In genomic region chr19:4328991-4329681, GRCh38 we compare ENCODE assay signal across 9 cellular contexts. TPM values are rescaled to one million over a fixed set of nuclear protein-coding genes. Genes with fewer than 3 reads are reported as not detected.
DNase-seq lines count a peak whose midpoint lies in the region; FAIRE-seq and TF ChIP-seq lines count a peak whose summit lies in the region.
"Not testable (repeated sequence)": the region's sequence is repeated elsewhere in the genome, so short reads cannot be mapped to it uniquely, and the experiment has no call there.
"Had no signal": no experiment of that assay in that cellular context is flagged by ENCODE, and none has a peak within 500 bp of the region (broad histone marks: within the 10 kb centered on the region; RNA-seq: fewer than 3 reads in every experiment).

No MANE protein-coding gene starts in this region.

- H3K27me3 ChIP-seq in NT2/D1 (ENCODE audit: insufficient read depth, insufficient read length); left ventricle myocardium inferior (ENCODE audit: low read depth): not testable (repeated sequence)

- peak; percentile 73 for DNase-seq in GM12892 (ENCODE audit: insufficient read length)
- peak; percentile 32 for DNase-seq in NT2/D1 (ENCODE audit: low read depth, low spot score)
- peak; percentile 85 for DNase-seq in activated CD8-positive, alpha-beta memory T cell treated with anti-CD3 and anti-CD28 coated beads, Interleukin-2, amount 50 U/mL, for 48 hours
- not testable (repeated sequence) for DNase-seq in cardiac fibroblast (ENCODE audit: low read depth in 2 of 2); left ventricle myocardium inferior
- peak; percentile 47 for DNase-seq in stimulated activated CD4-positive, alpha-beta T cell treated with anti-CD3 and anti-CD28 coated beads, Interleukin-2, amount 100 ng/mL, for 4 hours (ENCODE audit: low read depth)

- peak; percentile 51 for FAIRE-seq in GM12892 (lab: Jason Lieb, UNC)

- TF ChIP-seq POLR2A in GM12892 (IDR thresholded peaks at IDR 0.05; ENCODE audit: low read depth, low read length) = not testable (repeated sequence)

- H3K27ac Mint-ChIP-seq in nephron = not testable (repeated sequence)

- TF ChIP-seq CTCF in cardiac fibroblast (IDR thresholded peaks at IDR 0.05; ENCODE audit: low read depth, low read length); left ventricle myocardium inferior (IDR thresholded peaks at IDR 0.05; ENCODE audit: borderline replicate concordance); nephron (IDR thresholded peaks at IDR 0.05; ENCODE audit: unreplicated experiment in 3 of 3): not testable (repeated sequence)

- H3K36me3 Mint-ChIP-seq in nephron (ENCODE audit: low read depth) = not testable (repeated sequence)

- peak overlapping the region; percentile 93 for H3K9ac ChIP-seq in NT2/D1 (ENCODE audit: insufficient read length, low read depth)

- intact Hi-C loops in left ventricle myocardium inferior (cut with micrococcal nuclease) = not testable (repeated sequence)

- not testable (repeated sequence) for H3K4me1 Mint-ChIP-seq in nephron

- H3K4me3 ChIP-seq in NT2/D1 (ENCODE audit: insufficient read length, low read depth) = peak overlapping the region; percentile 85
- peak overlapping the region; percentile 41 to 47 for H3K4me3 ChIP-seq in cardiac fibroblast (replicated peaks in 1 of 2; ENCODE audit: low read depth in 2 of 2, low read length in 2 of 2)
- peak overlapping the region; percentile 71 for H3K4me3 ChIP-seq in left ventricle myocardium inferior

- H3K36me3 ChIP-seq in NT2/D1 (ENCODE audit: insufficient read depth, insufficient read length, low read length); left ventricle myocardium inferior: not testable (repeated sequence)

- peaks cover 13% of the 10 kb centered on the region for H3K27me3 Mint-ChIP-seq in nephron (ENCODE audit: low read depth)

- not testable (repeated sequence) for H3K9me3 Mint-ChIP-seq in nephron

- not testable (repeated sequence) for H3K4me1 ChIP-seq in NT2/D1 (ENCODE audit: insufficient read depth, insufficient read length)
- H3K4me1 ChIP-seq in left ventricle myocardium inferior = peaks cover 22% of the 10 kb centered on the region

- not testable (repeated sequence) for H3K27ac ChIP-seq in left ventricle myocardium inferior (replicated peaks)

- H3K9me3 ChIP-seq in NT2/D1 (ENCODE audit: insufficient read depth, low read length); left ventricle myocardium inferior (replicated peaks): not testable (repeated sequence)

- peak overlapping the region; percentile 82 to 88 (median 84) for H3K4me3 Mint-ChIP-seq in nephron

RNA-seq across cellular contexts. Expression of gene STAP2, which starts 9.5 kb away (rescaled TPM):
- 9.8 TPM for polyA plus RNA-seq in GM12892 (2012; ENCODE audit: missing spikeins)
- 2.6 TPM for total RNA-seq in left ventricle myocardium inferior

RNA-seq across cellular contexts. Expression of gene MPND, which starts 14.2 kb away (rescaled TPM):
- 14.4 TPM for polyA plus RNA-seq in GM12892 (2012; ENCODE audit: missing spikeins)
- total RNA-seq in left ventricle myocardium inferior = 19.2 TPM

RNA-seq across cellular contexts. Expression of gene FSD1, which starts 24.7 kb away (rescaled TPM):
- polyA plus RNA-seq in GM12892 (2012; ENCODE audit: missing spikeins) = 1.2 TPM
- not detected for total RNA-seq in left ventricle myocardium inferior

RNA-seq across cellular contexts. Expression of gene TMIGD2, which starts 26.9 kb away (rescaled TPM):
- polyA plus RNA-seq in GM12892 (2012; ENCODE audit: missing spikeins) = not detected
- total RNA-seq in left ventricle myocardium inferior = not detected
- total RNA-seq: foreskin keratinocyte had no signal
- polyA plus RNA-seq: foreskin keratinocyte had no signal

RNA-seq across cellular contexts. Expression of gene SHD, which starts 50.1 kb away (rescaled TPM):
- polyA plus RNA-seq in GM12892 (2012; ENCODE audit: missing spikeins) = not detected
- 0.16 TPM for total RNA-seq in left ventricle myocardium inferior
- total RNA-seq: foreskin keratinocyte, mucosa of gallbladder had no signal
- polyA plus RNA-seq: foreskin keratinocyte had no signal
